ENCODE assay signal across 27 cellular contexts in genomic region chr5:176616520-176616919, GRCh38. TPM values are rescaled to one million over a fixed set of nuclear protein-coding genes. Genes with fewer than 3 reads are reported as not detected.
"Had no signal": no experiment of that assay in that cellular context is flagged by ENCODE, and none has a peak within 500 bp of the region (broad histone marks: within the 10 kb centered on the region; RNA-seq: fewer than 3 reads in every experiment).

No MANE protein-coding gene starts in this region.

- H3K27ac ChIP-seq: epithelial cell of prostate, esophagus squamous epithelium, spleen, testis, transverse colon had no signal

- DNase-seq: activated CD4-positive, alpha-beta T cell treated with anti-CD3 and anti-CD28 coated beads, Interleukin-2, amount 10 ng/mL, durations not matched to agents 24 days and 14 days; activated CD4-positive, CD25-positive, alpha-beta regulatory T cell treated with anti-CD3 and anti-CD28 coated beads, Interleukin-2, amount 50 U/mL, for 72 hours; activated CD8-positive, alpha-beta T cell treated with anti-CD3 and anti-CD28 coated beads for 36 hours; activated naive CD8-positive, alpha-beta T cell treated with anti-CD3 and anti-CD28 coated beads, Interleukin-2, amount 50 U/mL, for 24 hours; activated T-cell treated with anti-CD3 and anti-CD28 coated beads, Interleukin-2, amount 50 U/mL, for 4 hours; dermis blood vessel endothelial cell; effector CD8-positive, alpha-beta T cell; esophagus squamous epithelium; foreskin melanocyte; islet precursor cell; left cardiac atrium; left ventricle myocardium superior; naive thymus-derived CD4-positive, alpha-beta T cell; spleen; stimulated activated naive CD4-positive, alpha-beta T cell treated with Interleukin-2 at 50 U/mL for 16 hours; T-helper 2 cell; testis; transverse colon had no signal

- H3K4me3 ChIP-seq: esophagus squamous epithelium, spleen, testis, transverse colon had no signal

- ATAC-seq: activated CD8-positive, alpha-beta T cell treated with anti-CD3 and anti-CD28 coated beads for 36 hours; activated naive CD8-positive, alpha-beta T cell treated with anti-CD3 and anti-CD28 coated beads, Interleukin-2, amount 50 U/mL, for 24 hours; activated T-cell treated with anti-CD3 and anti-CD28 coated beads, Interleukin-2, amount 50 U/mL, for 4 hours; left cardiac atrium; left ventricle myocardium superior; naive thymus-derived CD4-positive, alpha-beta T cell; right cardiac atrium had no signal

- H3K4me3 Mint-ChIP-seq: activated CD4-positive, alpha-beta T cell treated with anti-CD3 and anti-CD28 coated beads, Interleukin-2, amount 10 ng/mL, durations not matched to agents 24 days and 14 days; activated CD8-positive, alpha-beta T cell treated with anti-CD3 and anti-CD28 coated beads for 36 hours; activated naive CD4-positive, alpha-beta T cell treated with anti-CD3 and anti-CD28 coated beads, Interleukin-2, amount 50 U/mL, for 24 hours; activated naive CD8-positive, alpha-beta T cell treated with anti-CD3 and anti-CD28 coated beads, Interleukin-2, amount 50 U/mL, for 24 hours; activated T-cell treated with anti-CD3 and anti-CD28 coated beads, Interleukin-2, amount 50 U/mL, for 4 hours; central memory CD8-positive, alpha-beta T cell had no signal

- H3K9me3 ChIP-seq: esophagus squamous epithelium, spleen, testis, transverse colon had no signal

- H3K27ac Mint-ChIP-seq: activated CD4-positive, alpha-beta T cell treated with anti-CD3 and anti-CD28 coated beads, Interleukin-2, amount 10 ng/mL, durations not matched to agents 24 days and 14 days; activated CD8-positive, alpha-beta T cell treated with anti-CD3 and anti-CD28 coated beads for 36 hours; activated naive CD4-positive, alpha-beta T cell treated with anti-CD3 and anti-CD28 coated beads, Interleukin-2, amount 50 U/mL, for 24 hours; activated naive CD8-positive, alpha-beta T cell treated with anti-CD3 and anti-CD28 coated beads, Interleukin-2, amount 50 U/mL, for 24 hours; activated T-helper 2 cell treated with anti-CD3 and anti-CD28 coated beads, Interferon-gamma antibody, Interleukin-2, Interleukin-4, amounts not matched to agents 10 μg/mL and 5 μg/mL and 100 μg/mL, durations not matched to agents 14 hours and 24 hours and 36 hours; naive thymus-derived CD4-positive, alpha-beta T cell had no signal

- H3K27me3 ChIP-seq: testis had no signal

- H3K36me3 Mint-ChIP-seq: activated naive CD4-positive, alpha-beta T cell treated with anti-CD3 and anti-CD28 coated beads, Interleukin-2, amount 50 U/mL, for 24 hours had no signal

- H3K9me3 Mint-ChIP-seq: activated CD4-positive, alpha-beta T cell treated with anti-CD3 and anti-CD28 coated beads, Interleukin-2, amount 10 ng/mL, durations not matched to agents 24 days and 14 days; activated CD8-positive, alpha-beta T cell treated with anti-CD3 and anti-CD28 coated beads for 36 hours; activated naive CD4-positive, alpha-beta T cell treated with anti-CD3 and anti-CD28 coated beads, Interleukin-2, amount 50 U/mL, for 24 hours; activated naive CD8-positive, alpha-beta T cell treated with anti-CD3 and anti-CD28 coated beads, Interleukin-2, amount 50 U/mL, for 24 hours; activated T-cell treated with anti-CD3 and anti-CD28 coated beads, Interleukin-2, amount 50 U/mL, for 4 hours; activated T-helper 2 cell treated with anti-CD3 and anti-CD28 coated beads, Interferon-gamma antibody, Interleukin-2, Interleukin-4, amounts not matched to agents 10 μg/mL and 5 μg/mL and 100 μg/mL, durations not matched to agents 14 hours and 24 hours and 36 hours; central memory CD8-positive, alpha-beta T cell had no signal

- H3K36me3 ChIP-seq: esophagus squamous epithelium, spleen, transverse colon had no signal

RNA-seq across cellular contexts. Expression of gene SNCB, which starts 13.8 kb away (rescaled TPM):
- total RNA-seq: activated CD4-positive, alpha-beta T cell treated with anti-CD3 and anti-CD28 coated beads, Interleukin-2, amount 10 ng/mL, durations not matched to agents 24 days and 14 days; activated T-cell treated with anti-CD3 and anti-CD28 coated beads, Interleukin-2, amount 50 U/mL, for 4 hours; activated T-helper 2 cell treated with anti-CD3 and anti-CD28 coated beads, Interferon-gamma antibody, Interleukin-2, Interleukin-4, amounts not matched to agents 10 μg/mL and 5 μg/mL and 100 μg/mL, durations not matched to agents 14 hours and 24 hours and 36 hours; bronchial epithelial cell; esophagus squamous epithelium; left ventricle myocardium superior; naive thymus-derived CD4-positive, alpha-beta T cell; osteoblast; spleen; transverse colon had no signal

RNA-seq across cellular contexts. Expression of gene EIF4E1B, which starts 14.0 kb away (rescaled TPM):
- total RNA-seq: activated CD4-positive, alpha-beta T cell treated with anti-CD3 and anti-CD28 coated beads, Interleukin-2, amount 10 ng/mL, durations not matched to agents 24 days and 14 days; activated CD8-positive, alpha-beta T cell treated with anti-CD3 and anti-CD28 coated beads for 36 hours; activated T-cell treated with anti-CD3 and anti-CD28 coated beads, Interleukin-2, amount 50 U/mL, for 4 hours; activated T-helper 2 cell treated with anti-CD3 and anti-CD28 coated beads, Interferon-gamma antibody, Interleukin-2, Interleukin-4, amounts not matched to agents 10 μg/mL and 5 μg/mL and 100 μg/mL, durations not matched to agents 14 hours and 24 hours and 36 hours; bronchial epithelial cell; dermis blood vessel endothelial cell; esophagus squamous epithelium; left cardiac atrium; left ventricle myocardium superior; lung microvascular endothelial cell; mucosa of gallbladder; naive thymus-derived CD4-positive, alpha-beta T cell; osteoblast; right cardiac atrium; spleen; transverse colon had no signal
